15 cellular contexts compared by ENCODE assay signal in the genomic region with DNA sequence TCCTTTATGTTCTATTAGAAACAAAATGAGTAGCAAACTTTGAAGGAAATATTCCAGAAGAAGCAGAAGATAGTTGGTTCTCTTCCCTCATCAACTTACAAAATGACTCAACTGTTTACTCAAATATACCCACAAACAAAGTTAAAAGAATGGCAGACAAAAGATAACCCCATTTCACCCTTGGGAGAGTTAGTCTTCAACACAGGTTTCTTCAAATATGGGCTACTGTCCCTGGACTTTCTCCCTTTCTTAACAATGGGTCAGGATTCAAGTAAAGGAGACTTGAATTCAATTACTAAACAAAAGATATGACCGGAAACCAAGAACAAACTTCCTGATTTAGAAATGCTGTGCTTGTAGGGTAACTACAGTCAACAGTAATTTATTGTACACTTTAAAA. TPM values are rescaled to one million over a fixed set of nuclear protein-coding genes. Genes with fewer than 3 reads are reported as not detected.
DNase-seq lines count a peak whose midpoint lies in the region; ATAC-seq and TF ChIP-seq lines count a peak whose summit lies in the region.
"Had no signal": no experiment of that assay in that cellular context is flagged by ENCODE, and none has a peak within 500 bp of the region (broad histone marks: within the 10 kb centered on the region; RNA-seq: fewer than 3 reads in every experiment).

No MANE protein-coding gene starts in this region.

- peaks cover 6% of the 10 kb centered on the region for H3K36me3 Mint-ChIP-seq in activated T-helper 17 cell treated with anti-CD3 and anti-CD28 coated beads, Interleukin-2, amount 50 U/mL, for 72 hours (ENCODE audit: low read depth)
- H3K36me3 Mint-ChIP-seq: natural killer cell treated with Interleukin-12 subunit alpha and Interleukin-12 subunit beta and Interleukin-15 and Interleukin-18, amount 100 ng/mL, for 72 hours had no signal

- peak overlapping the region; percentile 8 for H3K27ac Mint-ChIP-seq in activated T-helper 17 cell treated with anti-CD3 and anti-CD28 coated beads, Interleukin-2, amount 50 U/mL, for 72 hours

- H3K4me1 ChIP-seq in neutrophil (ENCODE audit: control insufficient read depth in 1 of 2, insufficient read depth in 1 of 2, low read depth in 1 of 2, low read length in 1 of 2), result peaks cover 40 to 47% of the 10 kb centered on the region in 2 experiments

- H3K4me3 Mint-ChIP-seq in activated T-helper 17 cell treated with anti-CD3 and anti-CD28 coated beads, Interleukin-2, amount 50 U/mL, for 72 hours, result no peak overlapping the region
- H3K4me3 Mint-ChIP-seq: natural killer cell treated with Interleukin-12 subunit alpha and Interleukin-12 subunit beta and Interleukin-15 and Interleukin-18, amount 100 ng/mL, for 72 hours had no signal

- H3K9me3 ChIP-seq in neutrophil, result no peaks in the 10 kb centered on the region
- H3K9me3 ChIP-seq: MG63, suprapubic skin had no signal

- TF ChIP-seq CTCF in neutrophil (IDR thresholded peaks at IDR 0.05), result no peak

- peak; percentile 37 for DNase-seq in DMS153 (lab: John Stamatoyannopoulos, UW)
- DNase-seq in M059J (ENCODE audit: low read depth), result peak; percentile 34
- no peak for DNase-seq in stimulated activated CD8-positive, alpha-beta memory T cell treated with anti-CD3 and anti-CD28 coated beads, Interleukin-4, amount 100 ng/mL, for 48 hours
- DNase-seq in NCI-H774 (lab: John Stamatoyannopoulos, UW), result no peak
- DNase-seq: activated CD8-positive, alpha-beta memory T cell treated with anti-CD3 and anti-CD28 coated beads for 24 hours; activated effector memory CD4-positive, alpha-beta T cell treated with Interleukin-2 at 50 U/mL for 16 hours; DMS79; MG63; SHP77 had no signal

- H3K4me1 Mint-ChIP-seq in activated T-helper 17 cell treated with anti-CD3 and anti-CD28 coated beads, Interleukin-2, amount 50 U/mL, for 72 hours, result peaks cover 20% of the 10 kb centered on the region

- no peaks in the 10 kb centered on the region for H3K27me3 ChIP-seq in neutrophil
- H3K27me3 ChIP-seq: MG63, suprapubic skin had no signal

- no peaks in the 10 kb centered on the region for H3K36me3 ChIP-seq in neutrophil
- H3K36me3 ChIP-seq: MG63, suprapubic skin had no signal

- H3K27me3 Mint-ChIP-seq in activated T-helper 17 cell treated with anti-CD3 and anti-CD28 coated beads, Interleukin-2, amount 50 U/mL, for 72 hours, result no peaks in the 10 kb centered on the region
- H3K27me3 Mint-ChIP-seq: natural killer cell treated with Interleukin-12 subunit alpha and Interleukin-12 subunit beta and Interleukin-15 and Interleukin-18, amount 100 ng/mL, for 72 hours had no signal

- ATAC-seq in activated T-helper 17 cell treated with anti-CD3 and anti-CD28 coated beads, Interleukin-2, amount 50 U/mL, for 72 hours (replicated peaks), result no peak
- ATAC-seq in GM18519 (IDR thresholded peaks at IDR 0.05; ENCODE audit: low FRiP score, unreplicated experiment) (no peak), HG02870 (IDR thresholded peaks at IDR 0.05; ENCODE audit: unreplicated experiment) (no peak)
- ATAC-seq: natural killer cell treated with Interleukin-12 subunit alpha and Interleukin-12 subunit beta and Interleukin-15 and Interleukin-18, amount 100 ng/mL, for 72 hours had no signal

- peak overlapping the region in 1 of 2 experiments; percentile 17 for H3K4me3 ChIP-seq in neutrophil (ENCODE audit: low read depth in 1 of 2, low read length in 1 of 2)
- H3K4me3 ChIP-seq: MG63, suprapubic skin had no signal

- H3K9me3 Mint-ChIP-seq in activated T-helper 17 cell treated with anti-CD3 and anti-CD28 coated beads, Interleukin-2, amount 50 U/mL, for 72 hours, result no peaks in the 10 kb centered on the region
- H3K9me3 Mint-ChIP-seq: natural killer cell treated with Interleukin-12 subunit alpha and Interleukin-12 subunit beta and Interleukin-15 and Interleukin-18, amount 100 ng/mL, for 72 hours had no signal

- peak overlapping the region; percentile 75 for H3K27ac ChIP-seq in neutrophil
- H3K27ac ChIP-seq: suprapubic skin had no signal

RNA-seq across cellular contexts. Expression of a gene that starts 14.3 kb away (rescaled TPM):
- 1.9 and 3.1 TPM in 2 replicates for total RNA-seq in M059J (2014; rRNA removed; shearing (Covaris generic))
- 10 to 100 TPM in 1 of 2 donors, 1 to 10 TPM in 1; 8.7 to 19.8 TPM for total RNA-seq in activated T-helper 17 cell treated with anti-CD3 and anti-CD28 coated beads, Interleukin-2, amount 50 U/mL, for 72 hours

Comparison
In these comparisons a context has a peak if more than half of its experiments do, and no peak if none do; other contexts are left out.
1. DNase-seq: peak in DMS153 (single experiment) and M059J (single experiment); none in stimulated activated CD8-positive, alpha-beta memory T cell treated with anti-CD3 and anti-CD28 coated beads, Interleukin-4, amount 100 ng/mL, for 48 hours (single experiment) and NCI-H774 (single experiment).